ENCODE assay signal across 10 cellular contexts in genomic region chr2:160516547-160517365, GRCh38. TPM values are rescaled to one million over a fixed set of nuclear protein-coding genes. Genes with fewer than 3 reads are reported as not detected.
A peak's percentile ranks its signal among the peaks of the same experiment; 100 is the strongest.
DNase-seq lines count a peak whose midpoint lies in the region; ATAC-seq and TF ChIP-seq lines count a peak whose summit lies in the region.
"Had no signal": no experiment of that assay in that cellular context is flagged by ENCODE, and none has a peak within 500 bp of the region (broad histone marks: within the 10 kb centered on the region; RNA-seq: fewer than 3 reads in every experiment).

No MANE protein-coding gene starts in this region.

- H3K27me3 ChIP-seq in gastrocnemius medialis, result no peaks in the 10 kb centered on the region
- H3K27me3 ChIP-seq: heart left ventricle had no signal

- in situ Hi-C loops in gastrocnemius medialis (cut with MboI; ENCODE audit: low sequenced_read_pairs in 4 of 4), result no loop called here

- TF ChIP-seq POLR2A in gastrocnemius medialis (IDR thresholded peaks at IDR 0.05), result no peak

- H3K36me3 ChIP-seq in gastrocnemius medialis, result no peaks in the 10 kb centered on the region
- H3K36me3 ChIP-seq: heart left ventricle had no signal

- H3K27ac ChIP-seq in gastrocnemius medialis, result no peak overlapping the region

- no peak for TF ChIP-seq CTCF in gastrocnemius medialis (IDR thresholded peaks at IDR 0.05 in 4 of 5, conservative IDR thresholded peaks at IDR 0.05 in 1 of 5)

- DNase-seq in EL, result peak; percentile 21
- DNase-seq in NCI-H82 treated with DMSO at 0.1 percent for 48 hours (lab: John Stamatoyannopoulos, UW; ENCODE audit: unreplicated experiment), result peak; percentile 38
- peak; percentile 12 for DNase-seq in fibroblast of the conjunctiva (ENCODE audit: low read depth)
- DNase-seq in gastrocnemius medialis, result no peak
- DNase-seq in cerebellar cortex (ENCODE audit: low spot score), result no peak
- no peak for DNase-seq in AG20443 (ENCODE audit: low spot score)
- DNase-seq: activated CD4-positive, CD25-positive, alpha-beta regulatory T cell treated with anti-CD3 and anti-CD28 coated beads, Interleukin-2, amount 50 U/mL, for 72 hours; heart left ventricle had no signal

- H3K4me1 ChIP-seq in gastrocnemius medialis, result no peaks in the 10 kb centered on the region

- ATAC-seq in GM21528 (IDR thresholded peaks at IDR 0.05; ENCODE audit: low FRiP score, unreplicated experiment) (peak; percentile 68), gastrocnemius medialis (no peak), GM19452 (IDR thresholded peaks at IDR 0.05; ENCODE audit: unreplicated experiment) (no peak)

- intact Hi-C loops in gastrocnemius medialis (cut with DNase I; ENCODE audit: low total_unique reads), result no loop called here

- no peak overlapping the region for H3K4me3 ChIP-seq in gastrocnemius medialis
- H3K4me3 ChIP-seq: heart left ventricle had no signal

- no peaks in the 10 kb centered on the region for H3K9me3 ChIP-seq in gastrocnemius medialis
- H3K9me3 ChIP-seq: heart left ventricle had no signal

RNA-seq across cellular contexts. Expression of gene RBMS1, which starts 23.1 kb away (rescaled TPM):
- 10 to 100 TPM; 13.0 to 24.5 (median 14.1) TPM for total RNA-seq in gastrocnemius medialis

Comparison
In these comparisons a context has a peak if more than half of its experiments do, and no peak if none do; other contexts are left out.
1. DNase-seq: peak in EL (single experiment), NCI-H82 treated with DMSO at 0.1 percent for 48 hours (single experiment) and fibroblast of the conjunctiva (single experiment); none in gastrocnemius medialis (0 of 2), cerebellar cortex (single experiment) and AG20443 (single experiment).